ENCODE assay signal across 21 cellular contexts in genomic region chr1:87318056-87318650, GRCh38. TPM values are rescaled to one million over a fixed set of nuclear protein-coding genes. Genes with fewer than 3 reads are reported as not detected.
DNase-seq lines count a peak whose midpoint lies in the region; ATAC-seq, FAIRE-seq and TF ChIP-seq lines count a peak whose summit lies in the region.
"Had no signal": no experiment of that assay in that cellular context is flagged by ENCODE, and none has a peak within 500 bp of the region (broad histone marks: within the 10 kb centered on the region; RNA-seq: fewer than 3 reads in every experiment).

No MANE protein-coding gene starts in this region.

- TF ChIP-seq CTCF in GM12865 (IDR thresholded peaks at IDR 0.05; ENCODE audit: insufficient read depth, low read depth, low read length, missing control alignments) (no peak), activated B cell treated with CpG ODN at 0.5 μM for 24 hours (IDR thresholded peaks at IDR 0.05) (no peak), WERI-Rb-1 (IDR thresholded peaks at IDR 0.05; ENCODE audit: low read depth, low read length) (no peak)

- no peaks in the 10 kb centered on the region for H3K9me3 ChIP-seq in WERI-Rb-1 (ENCODE audit: severe bottlenecking)
- H3K9me3 ChIP-seq: gastrocnemius medialis, sigmoid colon, testis had no signal

- ATAC-seq in HG03342 (IDR thresholded peaks at IDR 0.05; ENCODE audit: unreplicated experiment) (peak; percentile 79), activated B cell treated with CpG ODN at 0.5 μM for 24 hours (ENCODE audit: low read depth) (peak; percentile 47)
- ATAC-seq: gastrocnemius medialis, WTC11 had no signal

- intact Hi-C loops in activated B cell treated with CpG ODN at 0.5 μM for 24 hours (cut with micrococcal nuclease), result no loop called here

- H3K27me3 Mint-ChIP-seq in activated B cell treated with CpG ODN at 0.5 μM for 24 hours, result no peaks in the 10 kb centered on the region

- peak overlapping the region; percentile 29 for H3K4me3 Mint-ChIP-seq in activated B cell treated with CpG ODN at 0.5 μM for 24 hours
- H3K4me3 Mint-ChIP-seq: T-helper 1 cell treated with Interleukin-12 subunit alpha and Interleukin-12 subunit beta and Interleukin-4 antibody, amounts not matched to agents 30 μg/mL and 1 μg/mL, for 36 hours; WTC11 had no signal

- no peaks in the 10 kb centered on the region for H3K36me3 ChIP-seq in WERI-Rb-1
- H3K36me3 ChIP-seq: gastrocnemius medialis, sigmoid colon had no signal

- H3K4me3 ChIP-seq in GM12865 (ENCODE audit: low read depth, low read length) (no peak overlapping the region), WERI-Rb-1 (ENCODE audit: low read depth, low read length) (no peak overlapping the region)
- H3K4me3 ChIP-seq: gastrocnemius medialis, sigmoid colon, testis had no signal

- CTCF ChIA-PET in activated B cell treated with CpG ODN at 0.5 μM for 24 hours (lab: Charles Lee), result interaction anchor here (0.7 kb wide), 1 partner anchor 10 kb away, joined by 3 read pairs; no protein-coding TSS in a partner anchor

- H3K27ac Mint-ChIP-seq in activated B cell treated with CpG ODN at 0.5 μM for 24 hours, result no peak overlapping the region
- H3K27ac Mint-ChIP-seq: T-helper 1 cell treated with Interleukin-12 subunit alpha and Interleukin-12 subunit beta and Interleukin-4 antibody, amounts not matched to agents 30 μg/mL and 1 μg/mL, for 36 hours; WTC11 had no signal

- H3K9me3 Mint-ChIP-seq in activated B cell treated with CpG ODN at 0.5 μM for 24 hours, result no peaks in the 10 kb centered on the region
- H3K9me3 Mint-ChIP-seq: T-helper 1 cell treated with Interleukin-12 subunit alpha and Interleukin-12 subunit beta and Interleukin-4 antibody, amounts not matched to agents 30 μg/mL and 1 μg/mL, for 36 hours had no signal

- H3K36me3 Mint-ChIP-seq in activated B cell treated with CpG ODN at 0.5 μM for 24 hours (ENCODE audit: low read depth), result no peaks in the 10 kb centered on the region
- H3K36me3 Mint-ChIP-seq: WTC11 had no signal

- no peaks in the 10 kb centered on the region for H3K27me3 ChIP-seq in WERI-Rb-1 (ENCODE audit: insufficient read depth, low read depth, severe bottlenecking)
- H3K27me3 ChIP-seq: gastrocnemius medialis, sigmoid colon, testis had no signal

- peak; percentile 40 for FAIRE-seq in GM19239 (lab: Jason Lieb, UNC)
- FAIRE-seq: astrocyte, colon had no signal

- no peak overlapping the region for H3K27ac ChIP-seq in WERI-Rb-1
- H3K27ac ChIP-seq: gastrocnemius medialis, sigmoid colon, testis had no signal

- H3K4me1 Mint-ChIP-seq in activated B cell treated with CpG ODN at 0.5 μM for 24 hours, result peaks cover 17% of the 10 kb centered on the region
- H3K4me1 Mint-ChIP-seq: WTC11 had no signal

- DNase-seq in GM12865 (ENCODE audit: low read depth), result peak; percentile 52
- no peak for DNase-seq in GM19239 (ENCODE audit: insufficient read length, low spot score)
- no peak for DNase-seq in activated B cell treated with CpG ODN at 0.5 μM for 24 hours
- DNase-seq in KG1 (lab: John Stamatoyannopoulos, UW), result no peak
- DNase-seq in activated T-cell treated with anti-CD3 and anti-CD28 coated beads for 4 hours, result no peak
- no peak for DNase-seq in WERI-Rb-1
- DNase-seq in NCI-H2171 treated with DMSO at 0.1 percent for 48 hours (lab: John Stamatoyannopoulos, UW), result no peak
- DNase-seq: activated effector memory CD4-positive, alpha-beta T cell treated with anti-CD3 and anti-CD28 coated beads, Interleukin-2, amount 50 U/mL, for 16 hours; Calu3; gastrocnemius medialis; GDM1; GOT3; NCI-H82; nucleus accumbens; sigmoid colon; testis had no signal

- POLR2A ChIA-PET in activated B cell treated with CpG ODN at 0.5 μM for 24 hours (lab: Charles Lee), result interaction anchor here (1.6 kb wide), 1 partner anchor 11 kb away, joined by 9 read pairs; the partner anchor contains the start of gene LMO4

RNA-seq across cellular contexts. Expression of gene LMO4, which starts 10.5 kb away (rescaled TPM):
- 31.2 and 37.1 TPM in 2 replicates for total RNA-seq in activated B cell treated with CpG ODN at 0.5 μM for 24 hours
